3 cellular contexts compared by ENCODE assay signal in genomic region chr16:24442631-24443030, GRCh38.
"Had no signal": no experiment of that assay in that cellular context is flagged by ENCODE, and none has a peak within 500 bp of the region (broad histone marks: within the 10 kb centered on the region; RNA-seq: fewer than 3 reads in every experiment).

No MANE protein-coding gene starts in this region.

- DNase-seq: GDM1, GF-D8 had no signal

- ATAC-seq: GM12878 had no signal

- H3K4me3 ChIP-seq: GM12878 had no signal
